Comparison of ENCODE assay signal across 1 cellular context in the genomic region with DNA sequence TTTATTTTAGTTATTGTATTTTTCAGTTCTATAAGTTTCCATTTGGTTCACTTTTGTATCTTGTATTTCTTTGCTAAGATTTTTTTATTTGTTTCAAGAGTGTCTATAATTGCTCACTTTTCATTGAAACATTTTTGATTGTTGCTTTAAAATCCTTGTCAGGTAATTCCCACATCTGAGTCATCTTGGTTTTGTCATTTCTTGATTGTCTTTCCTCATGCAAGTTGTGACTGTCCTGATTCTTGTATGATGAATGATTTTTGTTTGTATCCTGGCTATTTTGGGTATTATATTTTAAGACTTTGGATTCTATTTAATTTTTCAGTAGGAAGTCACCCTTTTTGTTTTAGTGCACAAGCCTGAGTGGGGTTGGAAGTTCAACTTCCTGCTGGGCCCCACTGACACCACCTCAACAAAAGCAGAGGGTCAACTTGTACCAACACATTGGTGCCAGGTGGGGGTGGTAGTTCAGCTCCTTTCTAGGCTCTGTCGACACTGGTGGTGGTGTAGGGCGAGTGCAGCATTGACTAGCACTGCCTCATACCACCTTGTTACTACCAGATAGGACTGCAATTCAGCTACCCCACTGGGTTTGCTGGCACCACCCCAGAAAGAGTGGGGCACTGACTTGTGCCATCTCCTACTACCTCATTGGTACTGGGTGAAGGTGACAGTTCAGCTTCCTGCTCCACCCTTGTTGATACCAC.
TF ChIP-seq lines count a peak whose summit lies in the region.

No MANE protein-coding gene starts in this region.

TF ChIP-seq in GM23338, 12 proteins besides CTCF, POLR2A, EP300 and RAD21 (continued from another document):
- TF ChIP-seq, protein P1, sequence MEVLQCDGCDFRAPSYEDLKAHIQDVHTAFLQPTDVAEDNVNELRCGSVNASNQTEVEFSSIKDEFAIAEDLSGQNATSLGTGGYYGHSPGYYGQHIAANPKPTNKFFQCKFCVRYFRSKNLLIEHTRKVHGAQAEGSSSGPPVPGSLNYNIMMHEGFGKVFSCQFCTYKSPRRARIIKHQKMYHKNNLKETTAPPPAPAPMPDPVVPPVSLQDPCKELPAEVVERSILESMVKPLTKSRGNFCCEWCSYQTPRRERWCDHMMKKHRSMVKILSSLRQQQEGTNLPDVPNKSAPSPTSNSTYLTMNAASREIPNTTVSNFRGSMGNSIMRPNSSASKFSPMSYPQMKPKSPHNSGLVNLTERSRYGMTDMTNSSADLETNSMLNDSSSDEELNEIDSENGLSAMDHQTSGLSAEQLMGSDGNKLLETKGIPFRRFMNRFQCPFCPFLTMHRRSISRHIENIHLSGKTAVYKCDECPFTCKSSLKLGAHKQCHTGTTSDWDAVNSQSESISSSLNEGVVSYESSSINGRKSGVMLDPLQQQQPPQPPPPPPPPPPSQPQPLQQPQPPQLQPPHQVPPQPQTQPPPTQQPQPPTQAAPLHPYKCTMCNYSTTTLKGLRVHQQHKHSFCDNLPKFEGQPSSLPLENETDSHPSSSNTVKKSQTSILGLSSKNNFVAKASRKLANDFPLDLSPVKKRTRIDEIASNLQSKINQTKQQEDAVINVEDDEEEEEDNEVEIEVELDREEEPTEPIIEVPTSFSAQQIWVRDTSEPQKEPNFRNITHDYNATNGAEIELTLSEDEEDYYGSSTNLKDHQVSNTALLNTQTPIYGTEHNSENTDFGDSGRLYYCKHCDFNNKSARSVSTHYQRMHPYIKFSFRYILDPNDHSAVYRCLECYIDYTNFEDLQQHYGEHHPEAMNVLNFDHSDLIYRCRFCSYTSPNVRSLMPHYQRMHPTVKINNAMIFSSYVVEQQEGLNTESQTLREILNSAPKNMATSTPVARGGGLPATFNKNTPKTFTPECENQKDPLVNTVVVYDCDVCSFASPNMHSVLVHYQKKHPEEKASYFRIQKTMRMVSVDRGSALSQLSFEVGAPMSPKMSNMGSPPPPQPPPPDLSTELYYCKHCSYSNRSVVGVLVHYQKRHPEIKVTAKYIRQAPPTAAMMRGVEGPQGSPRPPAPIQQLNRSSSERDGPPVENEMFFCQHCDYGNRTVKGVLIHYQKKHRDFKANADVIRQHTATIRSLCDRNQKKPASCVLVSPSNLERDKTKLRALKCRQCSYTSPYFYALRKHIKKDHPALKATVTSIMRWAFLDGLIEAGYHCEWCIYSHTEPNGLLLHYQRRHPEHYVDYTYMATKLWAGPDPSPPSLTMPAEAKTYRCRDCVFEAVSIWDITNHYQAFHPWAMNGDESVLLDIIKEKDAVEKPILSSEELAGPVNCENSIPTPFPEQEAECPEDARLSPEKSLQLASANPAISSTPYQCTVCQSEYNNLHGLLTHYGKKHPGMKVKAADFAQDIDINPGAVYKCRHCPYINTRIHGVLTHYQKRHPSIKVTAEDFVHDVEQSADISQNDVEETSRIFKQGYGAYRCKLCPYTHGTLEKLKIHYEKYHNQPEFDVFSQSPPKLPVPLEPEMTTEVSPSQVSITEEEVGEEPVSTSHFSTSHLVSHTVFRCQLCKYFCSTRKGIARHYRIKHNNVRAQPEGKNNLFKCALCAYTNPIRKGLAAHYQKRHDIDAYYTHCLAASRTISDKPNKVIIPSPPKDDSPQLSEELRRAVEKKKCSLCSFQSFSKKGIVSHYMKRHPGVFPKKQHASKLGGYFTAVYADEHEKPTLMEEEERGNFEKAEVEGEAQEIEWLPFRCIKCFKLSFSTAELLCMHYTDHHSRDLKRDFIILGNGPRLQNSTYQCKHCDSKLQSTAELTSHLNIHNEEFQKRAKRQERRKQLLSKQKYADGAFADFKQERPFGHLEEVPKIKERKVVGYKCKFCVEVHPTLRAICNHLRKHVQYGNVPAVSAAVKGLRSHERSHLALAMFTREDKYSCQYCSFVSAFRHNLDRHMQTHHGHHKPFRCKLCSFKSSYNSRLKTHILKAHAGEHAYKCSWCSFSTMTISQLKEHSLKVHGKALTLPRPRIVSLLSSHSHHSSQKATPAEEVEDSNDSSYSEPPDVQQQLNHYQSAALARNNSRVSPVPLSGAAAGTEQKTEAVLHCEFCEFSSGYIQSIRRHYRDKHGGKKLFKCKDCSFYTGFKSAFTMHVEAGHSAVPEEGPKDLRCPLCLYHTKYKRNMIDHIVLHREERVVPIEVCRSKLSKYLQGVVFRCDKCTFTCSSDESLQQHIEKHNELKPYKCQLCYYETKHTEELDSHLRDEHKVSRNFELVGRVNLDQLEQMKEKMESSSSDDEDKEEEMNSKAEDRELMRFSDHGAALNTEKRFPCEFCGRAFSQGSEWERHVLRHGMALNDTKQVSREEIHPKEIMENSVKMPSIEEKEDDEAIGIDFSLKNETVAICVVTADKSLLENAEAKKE (CRISPR knock-in tag; IDR thresholded peaks at IDR 0.05): no peak
- no peak for TF ChIP-seq ZNF331 (CRISPR knock-in tag; IDR thresholded peaks at IDR 0.05; ENCODE audit: low read depth)
TF ChIP-seq in GM23338: peak in this region for 0.
